Comparison of ENCODE assay signal across 1 cellular context in genomic region chr14:77543637-77544334, GRCh38.
TF ChIP-seq lines count a peak whose summit lies in the region.

No MANE protein-coding gene starts in this region.

TF ChIP-seq in WTC11, 78 proteins besides CTCF, POLR2A, EP300 and RAD21 (continued from another document):
- TF ChIP-seq, protein P1, sequence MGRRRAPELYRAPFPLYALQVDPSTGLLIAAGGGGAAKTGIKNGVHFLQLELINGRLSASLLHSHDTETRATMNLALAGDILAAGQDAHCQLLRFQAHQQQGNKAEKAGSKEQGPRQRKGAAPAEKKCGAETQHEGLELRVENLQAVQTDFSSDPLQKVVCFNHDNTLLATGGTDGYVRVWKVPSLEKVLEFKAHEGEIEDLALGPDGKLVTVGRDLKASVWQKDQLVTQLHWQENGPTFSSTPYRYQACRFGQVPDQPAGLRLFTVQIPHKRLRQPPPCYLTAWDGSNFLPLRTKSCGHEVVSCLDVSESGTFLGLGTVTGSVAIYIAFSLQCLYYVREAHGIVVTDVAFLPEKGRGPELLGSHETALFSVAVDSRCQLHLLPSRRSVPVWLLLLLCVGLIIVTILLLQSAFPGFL (CRISPR knock-in tag; IDR thresholded peaks at IDR 0.05; ENCODE audit: borderline replicate concordance) = no peak
- no peak for TF ChIP-seq FOXP1 (CRISPR knock-in tag; IDR thresholded peaks at IDR 0.05; ENCODE audit: borderline replicate concordance)
- TF ChIP-seq, protein P2, sequence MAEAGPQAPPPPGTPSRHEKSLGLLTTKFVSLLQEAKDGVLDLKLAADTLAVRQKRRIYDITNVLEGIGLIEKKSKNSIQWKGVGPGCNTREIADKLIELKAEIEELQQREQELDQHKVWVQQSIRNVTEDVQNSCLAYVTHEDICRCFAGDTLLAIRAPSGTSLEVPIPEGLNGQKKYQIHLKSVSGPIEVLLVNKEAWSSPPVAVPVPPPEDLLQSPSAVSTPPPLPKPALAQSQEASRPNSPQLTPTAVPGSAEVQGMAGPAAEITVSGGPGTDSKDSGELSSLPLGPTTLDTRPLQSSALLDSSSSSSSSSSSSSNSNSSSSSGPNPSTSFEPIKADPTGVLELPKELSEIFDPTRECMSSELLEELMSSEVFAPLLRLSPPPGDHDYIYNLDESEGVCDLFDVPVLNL (CRISPR knock-in tag; IDR thresholded peaks at IDR 0.05; ENCODE audit: borderline replicate concordance, low read depth) = no peak
- TF ChIP-seq ZNF232 (CRISPR knock-in tag; IDR thresholded peaks at IDR 0.05) = no peak
- TF ChIP-seq, protein P3, sequence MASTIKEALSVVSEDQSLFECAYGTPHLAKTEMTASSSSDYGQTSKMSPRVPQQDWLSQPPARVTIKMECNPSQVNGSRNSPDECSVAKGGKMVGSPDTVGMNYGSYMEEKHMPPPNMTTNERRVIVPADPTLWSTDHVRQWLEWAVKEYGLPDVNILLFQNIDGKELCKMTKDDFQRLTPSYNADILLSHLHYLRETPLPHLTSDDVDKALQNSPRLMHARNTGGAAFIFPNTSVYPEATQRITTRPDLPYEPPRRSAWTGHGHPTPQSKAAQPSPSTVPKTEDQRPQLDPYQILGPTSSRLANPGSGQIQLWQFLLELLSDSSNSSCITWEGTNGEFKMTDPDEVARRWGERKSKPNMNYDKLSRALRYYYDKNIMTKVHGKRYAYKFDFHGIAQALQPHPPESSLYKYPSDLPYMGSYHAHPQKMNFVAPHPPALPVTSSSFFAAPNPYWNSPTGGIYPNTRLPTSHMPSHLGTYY (CRISPR knock-in tag; IDR thresholded peaks at IDR 0.05) = no peak
- TF ChIP-seq ZNF317 (CRISPR knock-in tag; IDR thresholded peaks at IDR 0.05; ENCODE audit: borderline replicate concordance, low read depth) = no peak
- TF ChIP-seq ELF4 (CRISPR knock-in tag; IDR thresholded peaks at IDR 0.05; ENCODE audit: low read depth) = no peak
- no peak for TF ChIP-seq E2F5 (CRISPR knock-in tag; IDR thresholded peaks at IDR 0.05)
